Comparison of ENCODE assay signal across 29 cellular contexts in genomic region chr3:177932346-177932745, GRCh38.
DNase-seq lines count a peak whose midpoint lies in the region; ATAC-seq, FAIRE-seq and TF ChIP-seq lines count a peak whose summit lies in the region.
"Had no signal": no experiment of that assay in that cellular context is flagged by ENCODE, and none has a peak within 500 bp of the region (broad histone marks: within the 10 kb centered on the region; RNA-seq: fewer than 3 reads in every experiment).

No MANE protein-coding gene starts in this region.

- 100% methylated on average over 1 of the region's 1 CpG for WGBS in mesenchymal stem cell

- no peak for TF ChIP-seq POLR2A in endothelial cell of umbilical vein (IDR thresholded peaks at IDR 0.05; ENCODE audit: low read depth, low read length)

- H3K9ac ChIP-seq in BLaER1 (peak overlapping the region; percentile 72), endothelial cell of umbilical vein (replicated peaks; ENCODE audit: extremely low read depth, insufficient read depth, low read length) (no peak overlapping the region), mesenchymal stem cell (ENCODE audit: low read length) (no peak overlapping the region)

- H3K79me1 ChIP-seq in mesenchymal stem cell (replicated peaks; ENCODE audit: low read length, poor library complexity, severe bottlenecking): no peaks in the 10 kb centered on the region

- POLR2A ChIA-PET in Panc1 (lab: Charles Lee): no interaction called here
- POLR2A ChIA-PET in endothelial cell of umbilical vein (lab: Charles Lee): no interaction called here

- H2BK15ac ChIP-seq in mesenchymal stem cell (ENCODE audit: low read depth, poor library complexity, severe bottlenecking): no peak overlapping the region

- H3K27me3 ChIP-seq in BLaER1 (no peaks in the 10 kb centered on the region), Panc1 (ENCODE audit: control insufficient read depth, insufficient read depth, low read length) (no peaks in the 10 kb centered on the region), endothelial cell of umbilical vein (ENCODE audit: control insufficient read depth in 2 of 2, insufficient read depth in 2 of 2, low read length in 2 of 2) (no peaks in the 10 kb centered on the region), osteoblast (ENCODE audit: insufficient read depth, low read length) (no peaks in the 10 kb centered on the region), mesenchymal stem cell (ENCODE audit: control insufficient read depth in 1 of 2, insufficient read depth in 1 of 2, low read length in 2 of 2) (no peaks in the 10 kb centered on the region)
- H3K27me3 ChIP-seq: ascending aorta, heart left ventricle, sigmoid colon, transverse colon had no signal

- CTCF ChIA-PET in Panc1 (lab: Charles Lee) (no interaction called here), endothelial cell of umbilical vein (lab: Charles Lee) (interaction anchor here (0.9 to 2.4 kb wide), 8 partner anchors 12 to 882 kb away, joined by 3 to 7 read pairs (median 4); no protein-coding TSS in a partner anchor)

- H3K36me3 ChIP-seq in BLaER1 (no peaks in the 10 kb centered on the region), Panc1 (ENCODE audit: control insufficient read depth, insufficient read depth, low read length) (no peaks in the 10 kb centered on the region), endothelial cell of umbilical vein (ENCODE audit: control insufficient read depth in 2 of 2, extremely low read depth in 1 of 2, insufficient read depth in 2 of 2, low read length in 2 of 2) (no peaks in the 10 kb centered on the region), osteoblast (ENCODE audit: insufficient read depth, low read length) (no peaks in the 10 kb centered on the region), mesenchymal stem cell (ENCODE audit: control insufficient read depth in 1 of 2, insufficient read depth in 2 of 2, low read depth in 1 of 2, low read length in 2 of 2) (no peaks in the 10 kb centered on the region)
- H3K36me3 ChIP-seq: ascending aorta, heart left ventricle, sigmoid colon, transverse colon had no signal

- dilution Hi-C loops in endothelial cell of umbilical vein (cut with MboI; ENCODE audit: extremely low pct_ligation_motif_present, low sequenced_read_pairs): no loop called here

- no peak overlapping the region for H3K4ac ChIP-seq in mesenchymal stem cell (ENCODE audit: low read depth in 1 of 2, low read length in 2 of 2)

- no peak overlapping the region for H3K18ac ChIP-seq in mesenchymal stem cell (ENCODE audit: low read depth in 1 of 2, low read length in 2 of 2)

- H3K4me3 ChIP-seq in BLaER1 (no peak overlapping the region), Panc1 (ENCODE audit: low read depth in 2 of 2, low read length in 2 of 2) (no peak overlapping the region), endothelial cell of umbilical vein (replicated peaks in 1 of 3; ENCODE audit: insufficient read depth in 1 of 3, low read depth in 1 of 3, low read length in 3 of 3) (no peak overlapping the region), osteoblast (ENCODE audit: insufficient read depth, low read length) (no peak overlapping the region), mesenchymal stem cell (ENCODE audit: insufficient read depth in 1 of 2, low read depth in 1 of 2, low read length in 2 of 2) (no peak overlapping the region)
- H3K4me3 ChIP-seq: ascending aorta, heart left ventricle, sigmoid colon, transverse colon had no signal

- H2BK12ac ChIP-seq in mesenchymal stem cell (ENCODE audit: low read length in 2 of 2): no peak overlapping the region

- peak overlapping the region; percentile 80 for H3K4me2 ChIP-seq in BLaER1
- H3K4me2 ChIP-seq in endothelial cell of umbilical vein (ENCODE audit: insufficient read depth, low read length): peak overlapping the region; percentile 59
- H3K4me2 ChIP-seq in osteoblast (ENCODE audit: insufficient read depth, low read length): no peak overlapping the region
- no peak overlapping the region for H3K4me2 ChIP-seq in mesenchymal stem cell (ENCODE audit: low read length, poor library complexity, severe bottlenecking)

- H4K8ac ChIP-seq in mesenchymal stem cell (ENCODE audit: low read length): no peak overlapping the region

- no peak overlapping the region for H3K23ac ChIP-seq in mesenchymal stem cell (ENCODE audit: low read length in 2 of 2)

- H3K79me2 ChIP-seq in endothelial cell of umbilical vein (ENCODE audit: control insufficient read depth, insufficient read depth, low read length): no peaks in the 10 kb centered on the region
- no peaks in the 10 kb centered on the region for H3K79me2 ChIP-seq in osteoblast (ENCODE audit: insufficient read depth, low read length)

- H2BK5ac ChIP-seq in mesenchymal stem cell (ENCODE audit: low read depth, low read length, poor library complexity, severe bottlenecking): no peak overlapping the region

- H4K20me1 ChIP-seq in BLaER1 (no peaks in the 10 kb centered on the region), endothelial cell of umbilical vein (replicated peaks; ENCODE audit: control insufficient read depth, extremely low read depth, insufficient read depth, low read length) (no peaks in the 10 kb centered on the region), osteoblast (ENCODE audit: insufficient read depth, low read length) (no peaks in the 10 kb centered on the region)

- ATAC-seq in Panc1: no peak
- no peak for ATAC-seq in GM19463 (IDR thresholded peaks at IDR 0.05; ENCODE audit: unreplicated experiment)
- no peak for ATAC-seq in HG02852 (IDR thresholded peaks at IDR 0.05; ENCODE audit: unreplicated experiment)
- ATAC-seq: activated naive CD4-positive, alpha-beta T cell treated with anti-CD3 and anti-CD28 coated beads, Interleukin-2, amount 50 U/mL, for 72 hours; left ventricle myocardium superior; naive thymus-derived CD4-positive, alpha-beta T cell; WTC11 had no signal

- H3K9me3 ChIP-seq in BLaER1 (peaks cover 7% of the 10 kb centered on the region; the same call in 1 of the 2 replicates), Panc1 (ENCODE audit: control insufficient read depth, insufficient read depth, low read depth, low read length) (no peaks in the 10 kb centered on the region), endothelial cell of umbilical vein (replicated peaks; ENCODE audit: control insufficient read depth, insufficient read depth, low read length) (no peaks in the 10 kb centered on the region), osteoblast (ENCODE audit: low read depth, low read length) (no peaks in the 10 kb centered on the region), mesenchymal stem cell (ENCODE audit: control insufficient read depth, low read length) (no peaks in the 10 kb centered on the region)
- H3K9me3 ChIP-seq: ascending aorta, Caco-2, heart left ventricle, sigmoid colon, transverse colon had no signal

- H4K91ac ChIP-seq in mesenchymal stem cell (ENCODE audit: low read length): no peak overlapping the region

- H3K9me1 ChIP-seq in endothelial cell of umbilical vein (replicated peaks; ENCODE audit: control insufficient read depth, extremely low read depth, insufficient read depth, low read length): no peaks in the 10 kb centered on the region

- H2AK5ac ChIP-seq in mesenchymal stem cell (ENCODE audit: low read length, severe bottlenecking): no peak overlapping the region

- intact Hi-C loops in Panc1 (cut with micrococcal nuclease; ENCODE audit: unreplicated experiment): no loop called here
- intact Hi-C loops in endothelial cell of umbilical vein (cut with micrococcal nuclease): loop anchor here (1.0 to 5.0 kb wide), 8 partner anchors 38 to 736 kb away; partner anchors contain the start of gene TBL1XR1

- H2AFZ ChIP-seq in endothelial cell of umbilical vein (ENCODE audit: low read depth, low read length) (peak overlapping the region; percentile 6), osteoblast (ENCODE audit: low read length) (no peak overlapping the region), mesenchymal stem cell (ENCODE audit: low read depth, low read length) (no peak overlapping the region)

- in situ Hi-C loops in Panc1 (cut with HindIII; ENCODE audit: low pct_unique_long_range_greater_than_20kb, low sequenced_read_pairs): no loop called here

- TF ChIP-seq CTCF in Panc1 (IDR thresholded peaks at IDR 0.05) (no peak), endothelial cell of umbilical vein (IDR thresholded peaks at IDR 0.05; ENCODE audit: extremely low read depth in 1 of 2, insufficient read depth in 1 of 2, low read depth in 1 of 2, low read length in 2 of 2) (no peak), osteoblast (IDR thresholded peaks at IDR 0.05; ENCODE audit: extremely low read depth, low read depth, low read length) (no peak)

- H2BK120ac ChIP-seq in mesenchymal stem cell (ENCODE audit: low read depth, low read length): no peak overlapping the region

- H3K27ac ChIP-seq in BLaER1: peak overlapping the region; percentile 89
- peak overlapping the region; percentile 18; the same call in 1 of the 2 replicates for H3K27ac ChIP-seq in Panc1 (ENCODE audit: low read length)
- H3K27ac ChIP-seq in endothelial cell of umbilical vein (ENCODE audit: insufficient read depth, low read depth, low read length): peak overlapping the region; percentile 72
- peak overlapping the region; percentile 40 for H3K27ac ChIP-seq in osteoblast (ENCODE audit: low read depth, low read length)
- H3K27ac ChIP-seq in mesenchymal stem cell (ENCODE audit: low read length, poor library complexity, severe bottlenecking): no peak overlapping the region
- H3K27ac ChIP-seq: C4-2B, sigmoid colon, transverse colon had no signal

- no TSS peak for BruUV-seq in Panc1 (replicated peaks; lab: Mats Ljungman, UMichigan)
- no TSS peak for BruUV-seq in endothelial cell of umbilical vein (replicated peaks; lab: Mats Ljungman, UMichigan)

- no peak for FAIRE-seq in endothelial cell of umbilical vein (lab: Jason Lieb, UNC)

- DNase-seq in Panc1 (ENCODE audit: low read depth, low spot score): no peak
- DNase-seq in endothelial cell of umbilical vein (ENCODE audit: low read depth, low spot score): peak; percentile 64
- peak; percentile 41 for DNase-seq in osteoblast (ENCODE audit: insufficient read length, low spot score, missing footprints)
- no peak for DNase-seq in mesenchymal stem cell
- DNase-seq in anterior cingulate cortex (lab: John Stamatoyannopoulos, UW): no peak
- DNase-seq: activated CD4-positive, alpha-beta T cell treated with anti-CD3 and anti-CD28 coated beads, Interleukin-2, amount 10 ng/mL, durations not matched to agents 24 days and 14 days; activated CD8-positive, alpha-beta memory T cell treated with anti-CD3 and anti-CD28 coated beads for 24 hours; activated effector memory CD4-positive, alpha-beta T cell treated with Interleukin-2 at 50 U/mL for 16 hours; activated T-cell treated with anti-CD3 and anti-CD28 coated beads for 4 hours; Caco-2; DMS79; heart left ventricle; islet precursor cell; left ventricle myocardium superior; midbrain; naive thymus-derived CD4-positive, alpha-beta T cell; NCI-H1092; NCI-H1694; NCI-H446; sigmoid colon; stimulated activated CD4-positive, alpha-beta T cell treated with anti-CD3 and anti-CD28 coated beads, Interleukin-4, amount 100 ng/mL, for 1 hour; transverse colon had no signal

- no peak overlapping the region for H3K14ac ChIP-seq in mesenchymal stem cell (ENCODE audit: low read length in 2 of 2)

- H3K4me1 ChIP-seq in BLaER1 (peaks cover 100% of the 10 kb centered on the region), Panc1 (ENCODE audit: control insufficient read depth, insufficient read depth, low read length) (no peaks in the 10 kb centered on the region; the same call in 1 of the 2 replicates), endothelial cell of umbilical vein (ENCODE audit: control insufficient read depth, extremely low read depth, insufficient read depth, low read length) (peaks cover 21% of the 10 kb centered on the region), osteoblast (ENCODE audit: insufficient read depth, low read length) (peaks cover 51% of the 10 kb centered on the region), mesenchymal stem cell (ENCODE audit: control insufficient read depth, insufficient read depth, low read depth, low read length) (peaks cover 6% of the 10 kb centered on the region)

Comparison
In these comparisons a context has a peak if more than half of its experiments do, and no peak if none do; other contexts are left out.
1. H3K4me2 ChIP-seq: peak in BLaER1 (single experiment) and endothelial cell of umbilical vein (single experiment); none in osteoblast (single experiment) and mesenchymal stem cell (single experiment).
2. DNase-seq: peak in endothelial cell of umbilical vein (single experiment) and osteoblast (single experiment); none in Panc1 (single experiment), mesenchymal stem cell (single experiment) and anterior cingulate cortex (0 of 58).